10 cellular contexts compared by ENCODE assay signal in the genomic region with DNA sequence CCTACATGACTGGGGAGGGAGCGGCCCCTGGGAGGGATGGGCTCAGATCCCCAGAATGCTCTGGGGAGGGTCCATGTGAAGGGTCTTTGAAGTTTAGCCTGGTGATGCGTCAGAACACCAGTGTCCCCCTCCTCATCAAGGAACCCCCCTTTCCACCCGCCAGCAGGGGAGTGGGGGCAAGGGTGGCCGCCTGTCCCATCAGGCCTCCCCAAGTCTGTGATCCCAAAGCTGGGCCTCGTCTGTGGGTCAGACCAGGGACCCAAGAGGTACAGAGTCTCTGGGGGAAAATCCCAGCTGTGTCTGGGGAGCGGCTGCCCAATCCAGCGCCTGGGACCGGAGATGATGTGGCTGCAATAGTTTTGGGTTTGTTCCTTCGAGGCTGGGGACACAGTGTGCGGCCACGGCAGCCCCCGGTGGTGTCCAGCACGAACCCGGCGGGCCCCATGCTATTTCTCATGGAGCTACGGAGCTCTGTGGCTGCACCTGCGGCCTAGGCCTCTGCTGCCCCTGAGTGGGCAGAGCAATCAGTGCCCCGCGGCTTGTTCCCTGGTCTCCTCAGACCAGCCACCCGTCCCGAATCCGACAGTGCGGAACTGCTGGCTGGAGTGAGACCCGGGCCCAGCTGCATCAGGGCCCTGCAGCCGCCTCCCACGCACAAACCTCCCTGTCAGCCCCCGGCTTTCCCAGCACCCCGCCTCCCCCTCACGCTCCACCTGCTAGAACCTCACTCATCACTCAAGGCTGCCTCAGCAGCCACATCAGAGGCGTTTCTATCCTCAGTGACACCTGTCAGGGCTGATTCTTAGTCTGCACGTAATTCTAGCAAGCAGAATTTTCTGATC. TPM values are rescaled to one million over a fixed set of nuclear protein-coding genes. Genes with fewer than 3 reads are reported as not detected.
DNase-seq lines count a peak whose midpoint lies in the region; ATAC-seq and TF ChIP-seq lines count a peak whose summit lies in the region.
"Had no signal": no experiment of that assay in that cellular context is flagged by ENCODE, and none has a peak within 500 bp of the region (broad histone marks: within the 10 kb centered on the region; RNA-seq: fewer than 3 reads in every experiment).

No MANE protein-coding gene starts in this region.

- CTCF ChIA-PET in activated CD8-positive, alpha-beta T cell treated with anti-CD3 and anti-CD28 coated beads for 36 hours (lab: Charles Lee) = interaction anchor here (0.7 to 1.4 kb wide), 7 partner anchors 18 to 175 kb away, joined by 3 to 5 read pairs (median 3); no protein-coding TSS in a partner anchor

- H3K4me3 Mint-ChIP-seq in activated CD8-positive, alpha-beta T cell treated with anti-CD3 and anti-CD28 coated beads for 36 hours = no peak overlapping the region

- H3K36me3 Mint-ChIP-seq in activated CD8-positive, alpha-beta T cell treated with anti-CD3 and anti-CD28 coated beads for 36 hours (ENCODE audit: low read depth) = no peaks in the 10 kb centered on the region

- H3K9me3 Mint-ChIP-seq in activated CD8-positive, alpha-beta T cell treated with anti-CD3 and anti-CD28 coated beads for 36 hours = no peaks in the 10 kb centered on the region

- DNase-seq in BE2C = peak; percentile 80
- peak; percentile 45 for DNase-seq in HK-2 (ENCODE audit: unreplicated experiment)
- DNase-seq in activated CD8-positive, alpha-beta T cell treated with anti-CD3 and anti-CD28 coated beads for 36 hours = peak; percentile 79
- DNase-seq in mucosa of descending colon = peak in 2 of 3 donors; percentile 23 to 45
- no peak for DNase-seq in AG08395 (ENCODE audit: low spot score)
- no peak for DNase-seq in MG63
- no peak for DNase-seq in epidermal melanocyte (ENCODE audit: insufficient read length, low spot score)
- DNase-seq: midbrain had no signal

- H3K9me3 ChIP-seq in BE2C (no peaks in the 10 kb centered on the region), mucosa of descending colon (no peaks in the 10 kb centered on the region), MG63 (no peaks in the 10 kb centered on the region)

- intact Hi-C loops in activated CD8-positive, alpha-beta T cell treated with anti-CD3 and anti-CD28 coated beads for 36 hours (cut with micrococcal nuclease) = no loop called here
- intact Hi-C loops in mucosa of descending colon (cut with DNase I, micrococcal nuclease) = no loop called here

- ATAC-seq in activated CD8-positive, alpha-beta T cell treated with anti-CD3 and anti-CD28 coated beads for 36 hours = peak; percentile 90
- ATAC-seq in mucosa of descending colon (peak; percentile 33), GM19023 (IDR thresholded peaks at IDR 0.05; ENCODE audit: unreplicated experiment) (no peak)

- peaks cover 40% of the 10 kb centered on the region for H3K4me1 ChIP-seq in BE2C
- H3K4me1 ChIP-seq in mucosa of descending colon (ENCODE audit: low read depth) = no peaks in the 10 kb centered on the region

- POLR2A ChIA-PET in activated CD8-positive, alpha-beta T cell treated with anti-CD3 and anti-CD28 coated beads for 36 hours (lab: Charles Lee) = no interaction called here

- no peak overlapping the region for H3K27ac Mint-ChIP-seq in activated CD8-positive, alpha-beta T cell treated with anti-CD3 and anti-CD28 coated beads for 36 hours

- TF ChIP-seq CTCF in BE2C (IDR thresholded peaks at IDR 0.05; ENCODE audit: low read depth, low read length) (peak; percentile 52), mucosa of descending colon (IDR thresholded peaks at IDR 0.05) (no peak)
- no peak for TF ChIP-seq CTCF in activated CD8-positive, alpha-beta T cell treated with anti-CD3 and anti-CD28 coated beads for 36 hours (IDR thresholded peaks at IDR 0.05)

- H3K27me3 ChIP-seq in BE2C (no peaks in the 10 kb centered on the region), MG63 (no peaks in the 10 kb centered on the region)

- H3K36me3 ChIP-seq in BE2C = no peaks in the 10 kb centered on the region
- no peaks in the 10 kb centered on the region for H3K36me3 ChIP-seq in mucosa of descending colon (ENCODE audit: low read depth)
- no peaks in the 10 kb centered on the region for H3K36me3 ChIP-seq in MG63

- peaks cover 33% of the 10 kb centered on the region for H3K4me1 Mint-ChIP-seq in activated CD8-positive, alpha-beta T cell treated with anti-CD3 and anti-CD28 coated beads for 36 hours (ENCODE audit: low read depth)

- H3K4me3 ChIP-seq in BE2C (ENCODE audit: low read depth, low read length) (no peak overlapping the region), mucosa of descending colon (no peak overlapping the region), MG63 (no peak overlapping the region)
- H3K4me3 ChIP-seq: dorsolateral prefrontal cortex had no signal

- no peaks in the 10 kb centered on the region for H3K27me3 Mint-ChIP-seq in activated CD8-positive, alpha-beta T cell treated with anti-CD3 and anti-CD28 coated beads for 36 hours

RNA-seq across cellular contexts. Expression of a gene that starts 29.2 kb away (rescaled TPM):
- 6.3 TPM for polyA plus RNA-seq in BE2C (2012; ENCODE audit: insufficient read depth, insufficient read length, low read depth)
- total RNA-seq in activated CD8-positive, alpha-beta T cell treated with anti-CD3 and anti-CD28 coated beads for 36 hours = 1 to 10 TPM; 5.5 to 5.6 TPM
- total RNA-seq in mucosa of descending colon = 1 to 10 TPM in 1 of 3 donors, under 1 TPM in 2; 0.23 to 2.1 (median 0.46) TPM
- total RNA-seq in MG63 (2014; rRNA removed; shearing (Covaris generic); ENCODE audit: low replicate concordance) = 0.66 TPM in 1 of 2 replicates, not detected in the other

Comparison
In these comparisons a context has a peak if more than half of its experiments do, and no peak if none do; other contexts are left out.
1. DNase-seq: peak in BE2C (single experiment), HK-2 (single experiment), activated CD8-positive, alpha-beta T cell treated with anti-CD3 and anti-CD28 coated beads for 36 hours (single experiment) and mucosa of descending colon (2 of 3); none in AG08395 (single experiment), MG63 (single experiment) and epidermal melanocyte (single experiment).